16 cellular contexts compared by ENCODE assay signal in genomic region chr14:32494566-32495434, GRCh38.
DNase-seq lines count a peak whose midpoint lies in the region; ATAC-seq and TF ChIP-seq lines count a peak whose summit lies in the region.
"Had no signal": no experiment of that assay in that cellular context is flagged by ENCODE, and none has a peak within 500 bp of the region (broad histone marks: within the 10 kb centered on the region; RNA-seq: fewer than 3 reads in every experiment).

No MANE protein-coding gene starts in this region.

- no peak overlapping the region for H2AK5ac ChIP-seq in mesenchymal stem cell (ENCODE audit: low read length, severe bottlenecking)

- no peaks in the 10 kb centered on the region for H3K9me3 ChIP-seq in mesenchymal stem cell (ENCODE audit: control insufficient read depth, low read length)
- H3K9me3 ChIP-seq: prostate gland had no signal

- H4K91ac ChIP-seq in mesenchymal stem cell (ENCODE audit: low read length): no peak overlapping the region

- no peak overlapping the region for H2BK5ac ChIP-seq in mesenchymal stem cell (ENCODE audit: low read depth, low read length, poor library complexity, severe bottlenecking)

- H3K14ac ChIP-seq in mesenchymal stem cell (ENCODE audit: low read length in 2 of 2): no peak overlapping the region

- DNase-seq in HFF-Myc (ENCODE audit: extremely low read depth, low read depth): no peak
- peak; percentile 57 for DNase-seq in mesenchymal stem cell
- DNase-seq in substantia nigra (lab: John Stamatoyannopoulos, UW): peak in 1 of 49 donors; percentile 34
- no peak for DNase-seq in A172 (ENCODE audit: low spot score)
- DNase-seq in SW 1271 (lab: John Stamatoyannopoulos, UW): no peak
- DNase-seq in KG1 (lab: John Stamatoyannopoulos, UW): no peak
- DNase-seq: activated CD4-positive, alpha-beta T cell treated with anti-CD3 and anti-CD28 coated beads for 1 hour; activated naive CD8-positive, alpha-beta T cell treated with anti-CD3 and anti-CD28 coated beads, Interleukin-2, amount 50 U/mL, for 24 hours; activated T-cell treated with anti-CD3 and anti-CD28 coated beads, Interleukin-2, amount 50 U/mL, for 1 hour; Calu3; HCEC 1CT; NCI-H2227 treated with DMSO at 0.1 percent for 48 hours; stimulated activated naive CD4-positive, alpha-beta T cell treated with Interleukin-2 at 50 U/mL for 16 hours had no signal

- H3K27ac ChIP-seq in cingulate gyrus (ENCODE audit: low read depth, low read length) (peak overlapping the region; percentile 50), mesenchymal stem cell (ENCODE audit: low read length, poor library complexity, severe bottlenecking) (no peak overlapping the region), substantia nigra (ENCODE audit: low read depth, low read length, poor library complexity, severe bottlenecking) (peak overlapping the region; percentile 77)
- H3K27ac ChIP-seq: prostate gland had no signal

- H2BK120ac ChIP-seq in mesenchymal stem cell (ENCODE audit: low read depth, low read length): no peak overlapping the region

- no peaks in the 10 kb centered on the region for H3K36me3 ChIP-seq in mesenchymal stem cell (ENCODE audit: control insufficient read depth in 1 of 2, insufficient read depth in 2 of 2, low read depth in 1 of 2, low read length in 2 of 2)
- H3K36me3 ChIP-seq: prostate gland had no signal

- H3K18ac ChIP-seq in mesenchymal stem cell (ENCODE audit: low read depth in 1 of 2, low read length in 2 of 2): no peak overlapping the region

- no peak overlapping the region for H2AFZ ChIP-seq in mesenchymal stem cell (ENCODE audit: low read depth, low read length)

- no peak overlapping the region for H2BK12ac ChIP-seq in mesenchymal stem cell (ENCODE audit: low read length in 2 of 2)

- H3K4ac ChIP-seq in mesenchymal stem cell (ENCODE audit: low read depth in 1 of 2, low read length in 2 of 2): no peak overlapping the region

- H3K4me2 ChIP-seq in mesenchymal stem cell (ENCODE audit: low read length, poor library complexity, severe bottlenecking): no peak overlapping the region

- no peak overlapping the region for H3K23ac ChIP-seq in mesenchymal stem cell (ENCODE audit: low read length in 2 of 2)

- no peak overlapping the region for H2BK15ac ChIP-seq in mesenchymal stem cell (ENCODE audit: low read depth, poor library complexity, severe bottlenecking)

- no peak for TF ChIP-seq CTCF in HFF-Myc (IDR thresholded peaks at IDR 0.05; ENCODE audit: low read depth, low read length, missing control alignments)

- no peaks in the 10 kb centered on the region for H3K79me1 ChIP-seq in mesenchymal stem cell (replicated peaks; ENCODE audit: low read length, poor library complexity, severe bottlenecking)

- no peak for ATAC-seq in GM21526 (IDR thresholded peaks at IDR 0.05; ENCODE audit: low FRiP score, unreplicated experiment)
- ATAC-seq: activated naive CD8-positive, alpha-beta T cell treated with anti-CD3 and anti-CD28 coated beads, Interleukin-2, amount 50 U/mL, for 24 hours had no signal

- H3K9ac ChIP-seq in mesenchymal stem cell (ENCODE audit: low read length): no peak overlapping the region

- no peaks in the 10 kb centered on the region for H3K4me1 ChIP-seq in mesenchymal stem cell (ENCODE audit: control insufficient read depth, insufficient read depth, low read depth, low read length)
- H3K4me1 ChIP-seq: prostate gland had no signal

- H3K27me3 ChIP-seq in mesenchymal stem cell (ENCODE audit: control insufficient read depth in 1 of 2, insufficient read depth in 1 of 2, low read length in 2 of 2): peaks cover 0 to 10% of the 10 kb centered on the region in 2 experiments

- 89% methylated on average over 2 of the region's 5 CpGs for WGBS in mesenchymal stem cell

- no peak overlapping the region for H4K8ac ChIP-seq in mesenchymal stem cell (ENCODE audit: low read length)

- H3K4me3 ChIP-seq in HFF-Myc (replicated peaks; ENCODE audit: low read depth, low read length): peak overlapping the region; percentile 4; the same call in 1 of the 2 replicates
- no peak overlapping the region for H3K4me3 ChIP-seq in mesenchymal stem cell (ENCODE audit: insufficient read depth in 1 of 2, low read depth in 1 of 2, low read length in 2 of 2)
- H3K4me3 ChIP-seq: prostate gland had no signal
